ENCODE assay signal across 28 cellular contexts in genomic region chr1:96790599-96790998, GRCh38.
"Had no signal": no experiment of that assay in that cellular context is flagged by ENCODE, and none has a peak within 500 bp of the region (broad histone marks: within the 10 kb centered on the region; RNA-seq: fewer than 3 reads in every experiment).

No MANE protein-coding gene starts in this region.

- H3K4me1 ChIP-seq: ascending aorta, body of pancreas, breast epithelium had no signal

- H3K9me3 ChIP-seq: ascending aorta, body of pancreas, breast epithelium had no signal

- H3K36me3 ChIP-seq: brain microvascular endothelial cell, breast epithelium had no signal

- H3K27ac ChIP-seq: ascending aorta, body of pancreas, brain microvascular endothelial cell, breast epithelium, VCaP had no signal

- H3K4me3 ChIP-seq: ascending aorta, body of pancreas, breast epithelium had no signal

- ATAC-seq: activated CD8-positive, alpha-beta T cell treated with anti-CD3 and anti-CD28 coated beads for 36 hours; activated naive CD8-positive, alpha-beta T cell treated with anti-CD3 and anti-CD28 coated beads, Interleukin-2, amount 50 U/mL, for 24 hours; body of pancreas had no signal

- DNase-seq: activated B cell treated with CpG ODN at 0.5 μM for 24 hours; activated CD4-positive, alpha-beta memory T cell treated with anti-CD3 and anti-CD28 coated beads for 36 hours; activated CD4-positive, alpha-beta T cell treated with anti-CD3 and anti-CD28 coated beads for 4 hours; activated CD4-positive, alpha-beta T cell treated with anti-CD3 and anti-CD28 coated beads, Interleukin-2, amount 10 ng/mL, durations not matched to agents 24 days and 14 days; activated CD4-positive, alpha-beta T cell treated with anti-CD3 and anti-CD28 coated beads, Interleukin-2, amount 50 U/mL, for 1 hour; activated CD4-positive, alpha-beta T cell treated with anti-CD3 and anti-CD28 coated beads, Interleukin-2, amount 50 U/mL, for 4 hours; activated CD4-positive, CD25-positive, alpha-beta regulatory T cell treated with anti-CD3 and anti-CD28 coated beads, Interleukin-2, amount 50 U/mL, for 72 hours; activated CD8-positive, alpha-beta memory T cell treated with anti-CD3 and anti-CD28 coated beads, Interleukin-2, amount 50 U/mL, for 48 hours; activated CD8-positive, alpha-beta T cell treated with anti-CD3 and anti-CD28 coated beads for 36 hours; activated effector memory CD4-positive, alpha-beta T cell treated with Interleukin-2 at 50 U/mL for 16 hours; activated gamma-delta T cell; activated naive CD4-positive, alpha-beta T cell treated with anti-CD3 and anti-CD28 coated beads, Interleukin-2, amount 10 ng/mL, durations not matched to agents 7 days and 5 days; activated naive CD4-positive, alpha-beta T cell treated with Interleukin-2 at 50 U/mL for 16 hours; activated naive CD8-positive, alpha-beta T cell treated with anti-CD3 and anti-CD28 coated beads, Interleukin-2, amount 10 ng/mL, durations not matched to agents 7 days and 5 days; activated naive CD8-positive, alpha-beta T cell treated with anti-CD3 and anti-CD28 coated beads, Interleukin-2, amount 50 U/mL, for 24 hours; activated T-cell treated with anti-CD3 and anti-CD28 coated beads, Interleukin-2, amount 50 U/mL, for 24 hours; activated T-cell treated with anti-CD3 and anti-CD28 coated beads, Interleukin-2, amount 50 U/mL, for 48 hours; amygdala; anterior cingulate cortex; body of pancreas; brain microvascular endothelial cell; central memory CD4-positive, alpha-beta T cell; T-helper 1 cell; T-helper 2 cell; T-helper 9 cell had no signal

- H3K27me3 ChIP-seq: ascending aorta, body of pancreas, brain microvascular endothelial cell, breast epithelium had no signal
